1 cellular context compared by ENCODE assay signal in the genomic region with DNA sequence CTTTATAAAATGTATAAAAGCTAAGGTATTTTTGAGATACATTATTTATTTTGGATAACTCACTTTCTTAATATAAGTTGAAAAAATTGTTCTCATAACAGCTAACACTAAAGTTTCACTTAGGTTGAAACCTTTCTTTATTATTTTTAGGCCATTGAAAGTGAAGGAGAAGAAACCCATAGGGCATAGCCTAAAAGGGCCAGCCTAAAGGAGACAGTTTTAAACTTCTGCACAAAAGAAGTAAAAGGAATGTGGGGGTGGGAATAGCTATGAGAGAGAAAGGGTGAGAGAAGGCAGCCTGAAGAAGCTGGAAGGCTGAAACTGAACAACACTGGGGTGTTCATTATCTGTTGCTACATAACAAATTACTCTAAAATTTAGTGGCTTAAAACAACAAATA.
TF ChIP-seq lines count a peak whose summit lies in the region.

No MANE protein-coding gene starts in this region.

TF ChIP-seq in GM12878, 131 proteins besides CTCF, POLR2A, EP300 and RAD21:
- TF ChIP-seq, protein P1, sequence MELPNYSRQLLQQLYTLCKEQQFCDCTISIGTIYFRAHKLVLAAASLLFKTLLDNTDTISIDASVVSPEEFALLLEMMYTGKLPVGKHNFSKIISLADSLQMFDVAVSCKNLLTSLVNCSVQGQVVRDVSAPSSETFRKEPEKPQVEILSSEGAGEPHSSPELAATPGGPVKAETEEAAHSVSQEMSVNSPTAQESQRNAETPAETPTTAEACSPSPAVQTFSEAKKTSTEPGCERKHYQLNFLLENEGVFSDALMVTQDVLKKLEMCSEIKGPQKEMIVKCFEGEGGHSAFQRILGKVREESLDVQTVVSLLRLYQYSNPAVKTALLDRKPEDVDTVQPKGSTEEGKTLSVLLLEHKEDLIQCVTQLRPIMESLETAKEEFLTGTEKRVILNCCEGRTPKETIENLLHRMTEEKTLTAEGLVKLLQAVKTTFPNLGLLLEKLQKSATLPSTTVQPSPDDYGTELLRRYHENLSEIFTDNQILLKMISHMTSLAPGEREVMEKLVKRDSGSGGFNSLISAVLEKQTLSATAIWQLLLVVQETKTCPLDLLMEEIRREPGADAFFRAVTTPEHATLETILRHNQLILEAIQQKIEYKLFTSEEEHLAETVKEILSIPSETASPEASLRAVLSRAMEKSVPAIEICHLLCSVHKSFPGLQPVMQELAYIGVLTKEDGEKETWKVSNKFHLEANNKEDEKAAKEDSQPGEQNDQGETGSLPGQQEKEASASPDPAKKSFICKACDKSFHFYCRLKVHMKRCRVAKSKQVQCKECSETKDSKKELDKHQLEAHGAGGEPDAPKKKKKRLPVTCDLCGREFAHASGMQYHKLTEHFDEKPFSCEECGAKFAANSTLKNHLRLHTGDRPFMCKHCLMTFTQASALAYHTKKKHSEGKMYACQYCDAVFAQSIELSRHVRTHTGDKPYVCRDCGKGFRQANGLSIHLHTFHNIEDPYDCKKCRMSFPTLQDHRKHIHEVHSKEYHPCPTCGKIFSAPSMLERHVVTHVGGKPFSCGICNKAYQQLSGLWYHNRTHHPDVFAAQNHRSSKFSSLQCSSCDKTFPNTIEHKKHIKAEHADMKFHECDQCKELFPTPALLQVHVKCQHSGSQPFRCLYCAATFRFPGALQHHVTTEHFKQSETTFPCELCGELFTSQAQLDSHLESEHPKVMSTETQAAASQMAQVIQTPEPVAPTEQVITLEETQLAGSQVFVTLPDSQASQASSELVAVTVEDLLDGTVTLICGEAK (IDR thresholded peaks at IDR 0.05; ENCODE audit: borderline replicate concordance), result no peak
- TF ChIP-seq CREB1 (IDR thresholded peaks at IDR 0.05; ENCODE audit: low read depth) (no peak), RELA (IDR thresholded peaks at IDR 0.05; ENCODE audit: borderline replicate concordance, partially characterized antibody) (no peak), TCF7 (IDR thresholded peaks at IDR 0.05; ENCODE audit: borderline replicate concordance) (no peak), RCOR1 (conservative IDR thresholded peaks at IDR 0.05; ENCODE audit: low read depth, low read length) (no peak), PAX5 (IDR thresholded peaks at IDR 0.05; ENCODE audit: borderline replicate concordance, low read depth, low read length) (no peak)
- TF ChIP-seq, protein P2, sequence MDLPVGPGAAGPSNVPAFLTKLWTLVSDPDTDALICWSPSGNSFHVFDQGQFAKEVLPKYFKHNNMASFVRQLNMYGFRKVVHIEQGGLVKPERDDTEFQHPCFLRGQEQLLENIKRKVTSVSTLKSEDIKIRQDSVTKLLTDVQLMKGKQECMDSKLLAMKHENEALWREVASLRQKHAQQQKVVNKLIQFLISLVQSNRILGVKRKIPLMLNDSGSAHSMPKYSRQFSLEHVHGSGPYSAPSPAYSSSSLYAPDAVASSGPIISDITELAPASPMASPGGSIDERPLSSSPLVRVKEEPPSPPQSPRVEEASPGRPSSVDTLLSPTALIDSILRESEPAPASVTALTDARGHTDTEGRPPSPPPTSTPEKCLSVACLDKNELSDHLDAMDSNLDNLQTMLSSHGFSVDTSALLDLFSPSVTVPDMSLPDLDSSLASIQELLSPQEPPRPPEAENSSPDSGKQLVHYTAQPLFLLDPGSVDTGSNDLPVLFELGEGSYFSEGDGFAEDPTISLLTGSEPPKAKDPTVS (IDR thresholded peaks at IDR 0.05; ENCODE audit: low read depth, low read length), result no peak
